1 cellular context compared by ENCODE assay signal in genomic region chr19:3762501-3763459, GRCh38.
TF ChIP-seq lines count a peak whose summit lies in the region.

TSS of gene MRPL54 (plus strand) at chr19:3762682. CDS start at chr19:3762701, 19 bp downstream.

TF ChIP-seq in HepG2, 621 proteins besides CTCF, POLR2A, EP300 and RAD21 (continued from another document and continues in another):
- peak; percentile 53; the same call in 1 of the 2 replicates for TF ChIP-seq MXD3 (CRISPR knock-in tag; IDR thresholded peaks at IDR 0.05)
- TF ChIP-seq NCOA5 (CRISPR knock-in tag; IDR thresholded peaks at IDR 0.05): no peak
- 0 out of 2 replicates have a peak, but pooled peaks have one; percentile 37 for TF ChIP-seq CAMTA2 (CRISPR knock-in tag; IDR thresholded peaks at IDR 0.05; ENCODE audit: borderline replicate concordance)
- no peak for TF ChIP-seq NFE2L1 (CRISPR knock-in tag; IDR thresholded peaks at IDR 0.05; ENCODE audit: borderline replicate concordance)
- no peak for TF ChIP-seq NFATC3 (CRISPR knock-in tag; IDR thresholded peaks at IDR 0.05)
- no peak for TF ChIP-seq HDAC6 (IDR thresholded peaks at IDR 0.05; ENCODE audit: low read depth, low read length)
- no peak for TF ChIP-seq ZNF280D (CRISPR knock-in tag; IDR thresholded peaks at IDR 0.05)
- TF ChIP-seq SIN3B (IDR thresholded peaks at IDR 0.05; ENCODE audit: low read length): 0 out of 2 replicates have a peak, but pooled peaks have one; percentile 44
- no peak for TF ChIP-seq FOXM1 (CRISPR knock-in tag; IDR thresholded peaks at IDR 0.05)
- no peak for TF ChIP-seq FUBP1 (CRISPR knock-in tag; IDR thresholded peaks at IDR 0.05; ENCODE audit: borderline replicate concordance)
- peak; percentile 94 for TF ChIP-seq ZNF143 (CRISPR knock-in tag; IDR thresholded peaks at IDR 0.05)
- no peak for TF ChIP-seq SIX1 (CRISPR knock-in tag; IDR thresholded peaks at IDR 0.05; ENCODE audit: borderline replicate concordance)
- no peak for TF ChIP-seq ETV6 (CRISPR knock-in tag; conservative IDR thresholded peaks at IDR 0.05)
- no peak for TF ChIP-seq ZNF7 (CRISPR knock-in tag; IDR thresholded peaks at IDR 0.05)
- no peak for TF ChIP-seq SYNCRIP (IDR thresholded peaks at IDR 0.05; ENCODE audit: insufficient read depth, low read depth, low read length)
- no peak for TF ChIP-seq ZBTB2 (CRISPR knock-in tag; IDR thresholded peaks at IDR 0.05; ENCODE audit: low read depth)
- TF ChIP-seq ATM (IDR thresholded peaks at IDR 0.05; ENCODE audit: borderline replicate concordance): no peak
- TF ChIP-seq RCOR2 (CRISPR knock-in tag; IDR thresholded peaks at IDR 0.05): peak; percentile 34; the same call in 1 of the 2 replicates
- TF ChIP-seq EEA1 (CRISPR knock-in tag; IDR thresholded peaks at IDR 0.05; ENCODE audit: borderline replicate concordance): no peak
- TF ChIP-seq GMEB1 (CRISPR knock-in tag; IDR thresholded peaks at IDR 0.05; ENCODE audit: borderline replicate concordance): peak; percentile 93
- TF ChIP-seq DRAP1 (CRISPR knock-in tag; IDR thresholded peaks at IDR 0.05): peak; percentile 62
- peak; percentile 79; the same call in 1 of the 2 replicates for TF ChIP-seq ZNF354B (CRISPR knock-in tag; IDR thresholded peaks at IDR 0.05)
- no peak for TF ChIP-seq FOXA1 (IDR thresholded peaks at IDR 0.05)
- no peak for TF ChIP-seq FOXA1 (CRISPR knock-in tag; IDR thresholded peaks at IDR 0.05)
- no peak for TF ChIP-seq FOXP1 (IDR thresholded peaks at IDR 0.05)
- TF ChIP-seq FOXP1 (CRISPR knock-in tag; IDR thresholded peaks at IDR 0.05): no peak
- no peak for TF ChIP-seq ATF3 (CRISPR knock-in tag; IDR thresholded peaks at IDR 0.05)
- no peak for TF ChIP-seq SMC3 (IDR thresholded peaks at IDR 0.05; ENCODE audit: low read length)
- no peak for TF ChIP-seq HNF4A (CRISPR knock-in tag; IDR thresholded peaks at IDR 0.05)
- no peak for TF ChIP-seq SNRNP70 (IDR thresholded peaks at IDR 0.05; ENCODE audit: low read depth, low read length)
- no peak for TF ChIP-seq MTF2 (CRISPR knock-in tag; IDR thresholded peaks at IDR 0.05; ENCODE audit: borderline replicate concordance)
- TF ChIP-seq ZNF414 (CRISPR knock-in tag; IDR thresholded peaks at IDR 0.05): no peak
- TF ChIP-seq HOXA7 (CRISPR knock-in tag; IDR thresholded peaks at IDR 0.05): no peak
- TF ChIP-seq FOXO4 (CRISPR knock-in tag; conservative IDR thresholded peaks at IDR 0.05): no peak
- TF ChIP-seq KDM6A (CRISPR knock-in tag; IDR thresholded peaks at IDR 0.05; ENCODE audit: low read depth): no peak
- TF ChIP-seq ZNF496 (CRISPR knock-in tag; IDR thresholded peaks at IDR 0.05; ENCODE audit: insufficient replicate concordance): no peak
- TF ChIP-seq NAIF1 (CRISPR knock-in tag; IDR thresholded peaks at IDR 0.05; ENCODE audit: borderline replicate concordance): no peak
- 0 out of 2 replicates have a peak, but pooled peaks have one; percentile 56 for TF ChIP-seq SPEN (CRISPR knock-in tag; IDR thresholded peaks at IDR 0.05; ENCODE audit: low read depth)
- TF ChIP-seq REL (CRISPR knock-in tag; conservative IDR thresholded peaks at IDR 0.05): no peak
- TF ChIP-seq SATB2 (CRISPR knock-in tag; IDR thresholded peaks at IDR 0.05): no peak
- no peak for TF ChIP-seq ZNF746 (CRISPR knock-in tag; IDR thresholded peaks at IDR 0.05)
- TF ChIP-seq AKAP8 (CRISPR knock-in tag; IDR thresholded peaks at IDR 0.05): no peak
- no peak for TF ChIP-seq ZNF101 (CRISPR knock-in tag; IDR thresholded peaks at IDR 0.05; ENCODE audit: borderline replicate concordance, low read depth)
- no peak for TF ChIP-seq TOE1 (CRISPR knock-in tag; IDR thresholded peaks at IDR 0.05)
- TF ChIP-seq ZNF687 (CRISPR knock-in tag; IDR thresholded peaks at IDR 0.05): peak; percentile 81
- no peak; the same call in 1 of the 2 replicates for TF ChIP-seq CBX5 (CRISPR knock-in tag; IDR thresholded peaks at IDR 0.05; ENCODE audit: borderline replicate concordance)
- TF ChIP-seq ZNF879 (CRISPR knock-in tag; IDR thresholded peaks at IDR 0.05): no peak
- peak; percentile 23 for TF ChIP-seq XRCC5 (optimal IDR thresholded peaks at IDR 0.05; ENCODE audit: low read length)
- TF ChIP-seq ZEB1 (IDR thresholded peaks at IDR 0.05; ENCODE audit: insufficient replicate concordance, low read depth): no peak
